ENCODE assay signal across 1 cellular context in the genomic region with DNA sequence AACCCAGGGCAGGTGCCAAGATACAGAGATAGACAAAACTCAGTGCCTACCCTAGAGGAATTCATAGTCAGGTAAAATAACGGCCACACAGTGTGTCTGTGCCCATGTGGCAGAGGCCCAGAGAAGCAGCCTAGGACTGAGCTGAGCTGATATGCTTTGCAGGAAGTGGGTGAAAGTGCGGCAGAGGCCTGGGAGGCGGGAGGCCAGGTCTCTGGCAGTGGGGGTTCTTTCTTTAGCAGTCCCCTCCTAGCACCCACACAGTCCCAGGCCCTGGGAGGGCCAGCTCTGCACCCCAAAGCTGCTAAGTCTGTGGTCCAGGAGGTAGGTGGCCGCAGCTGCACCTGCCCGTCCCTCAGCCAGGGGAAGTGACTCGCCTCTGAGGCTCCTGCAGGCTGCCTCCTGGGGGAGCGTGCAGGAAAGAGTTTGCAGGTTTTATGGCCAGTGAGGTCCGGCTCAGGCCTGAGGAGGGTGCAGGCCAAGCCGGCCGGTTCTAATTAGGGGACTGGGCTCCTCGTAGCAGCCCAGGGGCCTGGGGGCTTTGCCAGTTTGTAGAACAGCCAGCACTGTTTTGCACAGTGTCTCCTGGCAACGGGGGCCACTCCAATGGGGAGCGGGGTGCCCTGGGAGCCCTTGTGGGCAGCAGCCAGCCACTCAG.
A peak's percentile ranks its signal among the peaks of the same experiment; 100 is the strongest.
TF ChIP-seq lines count a peak whose summit lies in the region.

No MANE protein-coding gene starts in this region.

TF ChIP-seq in HepG2, 621 proteins besides CTCF, POLR2A, EP300 and RAD21 (continued from another document and continues in another):
- TF ChIP-seq AHDC1 (CRISPR knock-in tag; IDR thresholded peaks at IDR 0.05; ENCODE audit: borderline replicate concordance) = no peak
- TF ChIP-seq SALL1 (CRISPR knock-in tag; IDR thresholded peaks at IDR 0.05) = no peak
- TF ChIP-seq JUN (CRISPR knock-in tag; IDR thresholded peaks at IDR 0.05) = no peak
- TF ChIP-seq ZNF670 (CRISPR knock-in tag; IDR thresholded peaks at IDR 0.05; ENCODE audit: borderline replicate concordance) = no peak
- peak; percentile 88 for TF ChIP-seq PPARG (CRISPR knock-in tag; conservative IDR thresholded peaks at IDR 0.05)
- TF ChIP-seq RFX3 (CRISPR knock-in tag; IDR thresholded peaks at IDR 0.05) = peak; percentile 47; the same call in 1 of the 2 replicates
- TF ChIP-seq ZBTB7A (CRISPR knock-in tag; IDR thresholded peaks at IDR 0.05) = no peak
- TF ChIP-seq WIZ (CRISPR knock-in tag; IDR thresholded peaks at IDR 0.05) = no peak
- TF ChIP-seq U2AF1 (optimal IDR thresholded peaks at IDR 0.05; ENCODE audit: low read depth, low read length) = no peak
- 0 out of 2 replicates have a peak, but pooled peaks have one; percentile 41 for TF ChIP-seq ZZZ3 (CRISPR knock-in tag; IDR thresholded peaks at IDR 0.05; ENCODE audit: borderline replicate concordance)
- TF ChIP-seq ZNF501 (CRISPR knock-in tag; IDR thresholded peaks at IDR 0.05) = 0 out of 2 replicates have a peak, but pooled peaks have one; percentile 17
- TF ChIP-seq, protein P1, sequence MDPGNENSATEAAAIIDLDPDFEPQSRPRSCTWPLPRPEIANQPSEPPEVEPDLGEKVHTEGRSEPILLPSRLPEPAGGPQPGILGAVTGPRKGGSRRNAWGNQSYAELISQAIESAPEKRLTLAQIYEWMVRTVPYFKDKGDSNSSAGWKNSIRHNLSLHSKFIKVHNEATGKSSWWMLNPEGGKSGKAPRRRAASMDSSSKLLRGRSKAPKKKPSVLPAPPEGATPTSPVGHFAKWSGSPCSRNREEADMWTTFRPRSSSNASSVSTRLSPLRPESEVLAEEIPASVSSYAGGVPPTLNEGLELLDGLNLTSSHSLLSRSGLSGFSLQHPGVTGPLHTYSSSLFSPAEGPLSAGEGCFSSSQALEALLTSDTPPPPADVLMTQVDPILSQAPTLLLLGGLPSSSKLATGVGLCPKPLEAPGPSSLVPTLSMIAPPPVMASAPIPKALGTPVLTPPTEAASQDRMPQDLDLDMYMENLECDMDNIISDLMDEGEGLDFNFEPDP (CRISPR knock-in tag; conservative IDR thresholded peaks at IDR 0.05) = 0 out of 2 replicates have a peak, but pooled peaks have one; percentile 74
- TF ChIP-seq FOXP4 (CRISPR knock-in tag; IDR thresholded peaks at IDR 0.05) = no peak
- TF ChIP-seq, protein P2, sequence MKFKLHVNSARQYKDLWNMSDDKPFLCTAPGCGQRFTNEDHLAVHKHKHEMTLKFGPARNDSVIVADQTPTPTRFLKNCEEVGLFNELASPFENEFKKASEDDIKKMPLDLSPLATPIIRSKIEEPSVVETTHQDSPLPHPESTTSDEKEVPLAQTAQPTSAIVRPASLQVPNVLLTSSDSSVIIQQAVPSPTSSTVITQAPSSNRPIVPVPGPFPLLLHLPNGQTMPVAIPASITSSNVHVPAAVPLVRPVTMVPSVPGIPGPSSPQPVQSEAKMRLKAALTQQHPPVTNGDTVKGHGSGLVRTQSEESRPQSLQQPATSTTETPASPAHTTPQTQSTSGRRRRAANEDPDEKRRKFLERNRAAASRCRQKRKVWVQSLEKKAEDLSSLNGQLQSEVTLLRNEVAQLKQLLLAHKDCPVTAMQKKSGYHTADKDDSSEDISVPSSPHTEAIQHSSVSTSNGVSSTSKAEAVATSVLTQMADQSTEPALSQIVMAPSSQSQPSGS (CRISPR knock-in tag; IDR thresholded peaks at IDR 0.05) = 0 out of 2 replicates have a peak, but pooled peaks have one; percentile 17
- TF ChIP-seq, protein P3, sequence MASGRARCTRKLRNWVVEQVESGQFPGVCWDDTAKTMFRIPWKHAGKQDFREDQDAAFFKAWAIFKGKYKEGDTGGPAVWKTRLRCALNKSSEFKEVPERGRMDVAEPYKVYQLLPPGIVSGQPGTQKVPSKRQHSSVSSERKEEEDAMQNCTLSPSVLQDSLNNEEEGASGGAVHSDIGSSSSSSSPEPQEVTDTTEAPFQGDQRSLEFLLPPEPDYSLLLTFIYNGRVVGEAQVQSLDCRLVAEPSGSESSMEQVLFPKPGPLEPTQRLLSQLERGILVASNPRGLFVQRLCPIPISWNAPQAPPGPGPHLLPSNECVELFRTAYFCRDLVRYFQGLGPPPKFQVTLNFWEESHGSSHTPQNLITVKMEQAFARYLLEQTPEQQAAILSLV (CRISPR knock-in tag; IDR thresholded peaks at IDR 0.05; ENCODE audit: borderline replicate concordance) = 0 out of 2 replicates have a peak, but pooled peaks have one; percentile 42
- TF ChIP-seq ZBTB20 (CRISPR knock-in tag; IDR thresholded peaks at IDR 0.05; ENCODE audit: borderline replicate concordance, low read depth) = 0 out of 2 replicates have a peak, but pooled peaks have one; percentile 62
- TF ChIP-seq PBX2 (CRISPR knock-in tag; IDR thresholded peaks at IDR 0.05) = no peak
- TF ChIP-seq, protein P4, sequence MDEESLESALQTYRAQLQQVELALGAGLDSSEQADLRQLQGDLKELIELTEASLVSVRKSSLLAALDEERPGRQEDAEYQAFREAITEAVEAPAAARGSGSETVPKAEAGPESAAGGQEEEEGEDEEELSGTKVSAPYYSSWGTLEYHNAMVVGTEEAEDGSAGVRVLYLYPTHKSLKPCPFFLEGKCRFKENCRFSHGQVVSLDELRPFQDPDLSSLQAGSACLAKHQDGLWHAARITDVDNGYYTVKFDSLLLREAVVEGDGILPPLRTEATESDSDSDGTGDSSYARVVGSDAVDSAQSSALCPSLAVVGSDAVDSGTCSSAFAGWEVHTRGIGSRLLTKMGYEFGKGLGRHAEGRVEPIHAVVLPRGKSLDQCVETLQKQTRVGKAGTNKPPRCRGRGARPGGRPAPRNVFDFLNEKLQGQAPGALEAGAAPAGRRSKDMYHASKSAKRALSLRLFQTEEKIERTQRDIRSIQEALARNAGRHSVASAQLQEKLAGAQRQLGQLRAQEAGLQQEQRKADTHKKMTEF (CRISPR knock-in tag; IDR thresholded peaks at IDR 0.05) = 0 out of 2 replicates have a peak, but pooled peaks have one; percentile 17
- TF ChIP-seq BORCS8-MEF2B (CRISPR knock-in tag; IDR thresholded peaks at IDR 0.05) = no peak
- TF ChIP-seq, protein P5, sequence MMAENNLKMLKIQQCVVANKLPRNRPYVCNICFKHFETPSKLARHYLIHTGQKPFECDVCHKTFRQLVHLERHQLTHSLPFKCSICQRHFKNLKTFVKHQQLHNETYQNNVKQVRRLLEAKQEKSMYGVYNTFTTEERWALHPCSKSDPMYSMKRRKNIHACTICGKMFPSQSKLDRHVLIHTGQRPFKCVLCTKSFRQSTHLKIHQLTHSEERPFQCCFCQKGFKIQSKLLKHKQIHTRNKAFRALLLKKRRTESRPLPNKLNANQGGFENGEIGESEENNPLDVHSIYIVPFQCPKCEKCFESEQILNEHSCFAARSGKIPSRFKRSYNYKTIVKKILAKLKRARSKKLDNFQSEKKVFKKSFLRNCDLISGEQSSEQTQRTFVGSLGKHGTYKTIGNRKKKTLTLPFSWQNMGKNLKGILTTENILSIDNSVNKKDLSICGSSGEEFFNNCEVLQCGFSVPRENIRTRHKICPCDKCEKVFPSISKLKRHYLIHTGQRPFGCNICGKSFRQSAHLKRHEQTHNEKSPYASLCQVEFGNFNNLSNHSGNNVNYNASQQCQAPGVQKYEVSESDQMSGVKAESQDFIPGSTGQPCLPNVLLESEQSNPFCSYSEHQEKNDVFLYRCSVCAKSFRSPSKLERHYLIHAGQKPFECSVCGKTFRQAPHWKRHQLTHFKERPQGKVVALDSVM (CRISPR knock-in tag; IDR thresholded peaks at IDR 0.05) = peak; percentile 75
- TF ChIP-seq, protein P6, sequence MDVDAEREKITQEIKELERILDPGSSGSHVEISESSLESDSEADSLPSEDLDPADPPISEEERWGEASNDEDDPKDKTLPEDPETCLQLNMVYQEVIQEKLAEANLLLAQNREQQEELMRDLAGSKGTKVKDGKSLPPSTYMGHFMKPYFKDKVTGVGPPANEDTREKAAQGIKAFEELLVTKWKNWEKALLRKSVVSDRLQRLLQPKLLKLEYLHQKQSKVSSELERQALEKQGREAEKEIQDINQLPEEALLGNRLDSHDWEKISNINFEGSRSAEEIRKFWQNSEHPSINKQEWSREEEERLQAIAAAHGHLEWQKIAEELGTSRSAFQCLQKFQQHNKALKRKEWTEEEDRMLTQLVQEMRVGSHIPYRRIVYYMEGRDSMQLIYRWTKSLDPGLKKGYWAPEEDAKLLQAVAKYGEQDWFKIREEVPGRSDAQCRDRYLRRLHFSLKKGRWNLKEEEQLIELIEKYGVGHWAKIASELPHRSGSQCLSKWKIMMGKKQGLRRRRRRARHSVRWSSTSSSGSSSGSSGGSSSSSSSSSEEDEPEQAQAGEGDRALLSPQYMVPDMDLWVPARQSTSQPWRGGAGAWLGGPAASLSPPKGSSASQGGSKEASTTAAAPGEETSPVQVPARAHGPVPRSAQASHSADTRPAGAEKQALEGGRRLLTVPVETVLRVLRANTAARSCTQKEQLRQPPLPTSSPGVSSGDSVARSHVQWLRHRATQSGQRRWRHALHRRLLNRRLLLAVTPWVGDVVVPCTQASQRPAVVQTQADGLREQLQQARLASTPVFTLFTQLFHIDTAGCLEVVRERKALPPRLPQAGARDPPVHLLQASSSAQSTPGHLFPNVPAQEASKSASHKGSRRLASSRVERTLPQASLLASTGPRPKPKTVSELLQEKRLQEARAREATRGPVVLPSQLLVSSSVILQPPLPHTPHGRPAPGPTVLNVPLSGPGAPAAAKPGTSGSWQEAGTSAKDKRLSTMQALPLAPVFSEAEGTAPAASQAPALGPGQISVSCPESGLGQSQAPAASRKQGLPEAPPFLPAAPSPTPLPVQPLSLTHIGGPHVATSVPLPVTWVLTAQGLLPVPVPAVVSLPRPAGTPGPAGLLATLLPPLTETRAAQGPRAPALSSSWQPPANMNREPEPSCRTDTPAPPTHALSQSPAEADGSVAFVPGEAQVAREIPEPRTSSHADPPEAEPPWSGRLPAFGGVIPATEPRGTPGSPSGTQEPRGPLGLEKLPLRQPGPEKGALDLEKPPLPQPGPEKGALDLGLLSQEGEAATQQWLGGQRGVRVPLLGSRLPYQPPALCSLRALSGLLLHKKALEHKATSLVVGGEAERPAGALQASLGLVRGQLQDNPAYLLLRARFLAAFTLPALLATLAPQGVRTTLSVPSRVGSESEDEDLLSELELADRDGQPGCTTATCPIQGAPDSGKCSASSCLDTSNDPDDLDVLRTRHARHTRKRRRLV (CRISPR knock-in tag; IDR thresholded peaks at IDR 0.05) = 0 out of 2 replicates have a peak, but pooled peaks have one; percentile 14
- TF ChIP-seq MEIS2 (CRISPR knock-in tag; IDR thresholded peaks at IDR 0.05) = 0 out of 2 replicates have a peak, but pooled peaks have one; percentile 27
- 0 out of 2 replicates have a peak, but pooled peaks have one; percentile 42 for TF ChIP-seq ZNF768 (CRISPR knock-in tag; IDR thresholded peaks at IDR 0.05)
- no peak for TF ChIP-seq ZNF761 (CRISPR knock-in tag; conservative IDR thresholded peaks at IDR 0.05)
